ENCODE assay signal across 8 cellular contexts in the genomic region with DNA sequence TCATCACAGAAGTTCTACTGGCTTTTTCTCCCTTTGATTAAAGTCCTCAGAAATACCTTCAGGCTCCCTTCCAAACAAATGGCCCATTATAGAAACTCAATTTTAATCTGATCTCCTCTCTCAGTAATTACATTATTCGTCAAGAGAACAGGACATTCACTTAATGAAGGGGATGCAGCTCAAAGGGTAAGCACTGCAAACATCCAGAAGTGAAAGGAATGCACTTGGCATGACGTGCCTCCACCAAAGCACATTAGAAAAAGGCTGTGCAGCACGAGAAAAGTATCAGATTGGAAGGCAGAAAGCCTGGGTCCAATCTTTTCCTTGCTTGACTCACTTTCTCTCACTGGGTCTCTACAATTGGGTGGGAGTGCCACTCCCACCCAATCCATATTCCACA.
"Had no signal": no experiment of that assay in that cellular context is flagged by ENCODE, and none has a peak within 500 bp of the region (broad histone marks: within the 10 kb centered on the region; RNA-seq: fewer than 3 reads in every experiment).

No MANE protein-coding gene starts in this region.

- FAIRE-seq: H1, H54, HepG2 had no signal

- H3K4me2 ChIP-seq: GM23338 had no signal

- DNase-seq: H9, HCEC 1CT, KBM-7 had no signal

- H3K27ac ChIP-seq: HL-60 had no signal

- H2AFZ ChIP-seq: GM23338 had no signal

- H3K4me3 ChIP-seq: GM23338 had no signal

- ATAC-seq: GM23338, HepG2 had no signal
